Comparison of ENCODE assay signal across 8 cellular contexts in genomic region chr5:179795049-179795862, GRCh38. TPM values are rescaled to one million over a fixed set of nuclear protein-coding genes. Genes with fewer than 3 reads are reported as not detected.
DNase-seq lines count a peak whose midpoint lies in the region; ATAC-seq and TF ChIP-seq lines count a peak whose summit lies in the region.

No MANE protein-coding gene starts in this region.

- H3K27ac ChIP-seq in A673 (ENCODE audit: low read depth, low read length, poor library complexity, severe bottlenecking) (no peak overlapping the region), brain microvascular endothelial cell (no peak overlapping the region), right lobe of liver (peak overlapping the region; percentile 43 to 75 (median 67)), upper lobe of right lung (peak overlapping the region; percentile 78)

- no peaks in the 10 kb centered on the region for H3K27me3 ChIP-seq in A673 (replicated peaks; ENCODE audit: insufficient read depth, low read depth, low read length, poor library complexity)
- no peaks in the 10 kb centered on the region for H3K27me3 ChIP-seq in brain microvascular endothelial cell (replicated peaks)
- H3K27me3 ChIP-seq in right lobe of liver, result no peaks in the 10 kb centered on the region
- no peaks in the 10 kb centered on the region for H3K27me3 ChIP-seq in upper lobe of right lung

- ATAC-seq in GM18505 (IDR thresholded peaks at IDR 0.05; ENCODE audit: unreplicated experiment) (no peak), right lobe of liver (no peak), upper lobe of right lung (peak; percentile 32), GM19035 (IDR thresholded peaks at IDR 0.05; ENCODE audit: unreplicated experiment) (no peak), GM19328 (IDR thresholded peaks at IDR 0.05; ENCODE audit: unreplicated experiment) (no peak)

- H3K36me3 ChIP-seq in A673 (ENCODE audit: insufficient read depth, low read length, poor library complexity, severe bottlenecking) (peaks cover 11% of the 10 kb centered on the region), brain microvascular endothelial cell (replicated peaks) (peaks cover 35% of the 10 kb centered on the region), right lobe of liver (peaks cover 6 to 33% (median 21%) of the 10 kb centered on the region in 4 donors), upper lobe of right lung (peaks cover 34% of the 10 kb centered on the region)

- no TSS peak for BruUV-seq in A673 (replicated peaks; lab: Mats Ljungman, UMichigan)

- peak; percentile 10 for TF ChIP-seq POLR2A in GM18505 (IDR thresholded peaks at IDR 0.05; ENCODE audit: borderline replicate concordance, extremely low read depth, insufficient read depth, insufficient read length)
- no peak for TF ChIP-seq POLR2A in right lobe of liver (IDR thresholded peaks at IDR 0.05)

- CTCF ChIA-PET in A673 (lab: Charles Lee), result interaction anchor here (0.6 to 1.0 kb wide), 2 partner anchors 32 to 152 kb away, joined by 3 read pairs; no protein-coding TSS in a partner anchor

- H3K4me3 ChIP-seq in A673 (ENCODE audit: low read depth, low read length, poor library complexity, severe bottlenecking), result peak overlapping the region; percentile 54
- peak overlapping the region; percentile 50 for H3K4me3 ChIP-seq in brain microvascular endothelial cell (ENCODE audit: low read depth, low read length)
- H3K4me3 ChIP-seq in right lobe of liver, result peak overlapping the region; percentile 48 to 62 (median 56)
- H3K4me3 ChIP-seq in upper lobe of right lung, result peak overlapping the region; percentile 68

- in situ Hi-C loops in brain microvascular endothelial cell (cut with HindIII; ENCODE audit: low pct_ligation_motif_present, low sequenced_read_pairs), result no loop called here

- H3K9me3 ChIP-seq in A673 (ENCODE audit: low read depth, low read length, poor library complexity, severe bottlenecking), result no peaks in the 10 kb centered on the region
- H3K9me3 ChIP-seq in right lobe of liver, result no peaks in the 10 kb centered on the region
- no peaks in the 10 kb centered on the region for H3K9me3 ChIP-seq in upper lobe of right lung

- WGBS in right lobe of liver (ENCODE audit: insufficient coverage, low coverage, low lambda C conversion rate, missing lambda C conversion rate), result 0% methylated on average over 2 of the region's 53 CpGs

- intact Hi-C loops in A673 (cut with micrococcal nuclease; ENCODE audit: unreplicated experiment) (no loop called here), right lobe of liver (cut with DNase I) (loop anchor here (5.0 kb wide), 1 partner anchor 33 kb away; no protein-coding TSS in a partner anchor), upper lobe of right lung (cut with DNase I) (loop anchor here (5.0 kb wide), 1 partner anchor 33 kb away; no protein-coding TSS in a partner anchor)

- DNase-seq in A673 (ENCODE audit: low spot score) (no peak), NCI-H2196 (lab: John Stamatoyannopoulos, UW; ENCODE audit: unreplicated experiment) (peak; percentile 68), brain microvascular endothelial cell (no peak), right lobe of liver (peak; percentile 48 to 54 (median 50)), upper lobe of right lung (peak; percentile 80)

- POLR2A ChIA-PET in A673 (lab: Charles Lee; ENCODE audit: low non-redundant PET), result no interaction called here

- TF ChIP-seq CTCF in A673 (conservative IDR thresholded peaks at IDR 0.05; ENCODE audit: low read depth, low read length), result no peak
- no peak for TF ChIP-seq CTCF in brain microvascular endothelial cell (IDR thresholded peaks at IDR 0.05; ENCODE audit: low read depth, low read length, missing control alignments)
- TF ChIP-seq CTCF in right lobe of liver (IDR thresholded peaks at IDR 0.05), result no peak
- TF ChIP-seq CTCF in upper lobe of right lung (IDR thresholded peaks at IDR 0.05), result no peak

- H3K4me1 ChIP-seq in A673 (ENCODE audit: insufficient read depth, low read length, poor library complexity, severe bottlenecking), result no peaks in the 10 kb centered on the region
- peaks cover 0 to 18% (median 8%) of the 10 kb centered on the region in 4 donors for H3K4me1 ChIP-seq in right lobe of liver
- peaks cover 49% of the 10 kb centered on the region for H3K4me1 ChIP-seq in upper lobe of right lung

RNA-seq across cellular contexts. Expression of gene LTC4S, which starts 1.5 kb away (rescaled TPM):
- total RNA-seq in A673 (2021) (0.58 and 1.5 TPM in 2 replicates), right lobe of liver (1 to 10 TPM in 3 of 6 experiments, under 1 TPM in 2, not detected in 1; 0.73 to 1.7 (median 1.4) TPM), upper lobe of right lung (22.6 TPM)

RNA-seq across cellular contexts. Expression of gene MGAT4B, which starts 11.4 kb away (rescaled TPM):
- total RNA-seq in A673 (2021), result 59.5 and 63.9 TPM in 2 replicates
- total RNA-seq in right lobe of liver, result 100 to 1,000 TPM; 151 to 259 (median 181) TPM
- total RNA-seq in upper lobe of right lung, result 118 TPM

RNA-seq across cellular contexts. Expression of gene SQSTM1, which starts 25.4 kb away (rescaled TPM):
- total RNA-seq in A673 (2021), result 84.1 and 105 TPM in 2 replicates
- total RNA-seq in right lobe of liver, result 1,000 to 10,000 TPM in 2 of 6 experiments, 100 to 1,000 TPM in 4; 195 to 1,174 (median 649) TPM
- 501 TPM for total RNA-seq in upper lobe of right lung

Comparison
In these comparisons a context has a peak if more than half of its experiments do, and no peak if none do; other contexts are left out.
1. DNase-seq: peak in NCI-H2196 (single experiment), right lobe of liver (3 of 3) and upper lobe of right lung (single experiment); none in A673 (single experiment) and brain microvascular endothelial cell (single experiment).
2. H3K27ac ChIP-seq: peak in right lobe of liver (3 of 3) and upper lobe of right lung (single experiment); none in A673 (single experiment) and brain microvascular endothelial cell (single experiment).
3. Peak in every context shown above with its lines, with median percentiles within 50 percentile points of each other: H3K4me3 ChIP-seq.